ENCODE assay signal across 10 cellular contexts in the genomic region with DNA sequence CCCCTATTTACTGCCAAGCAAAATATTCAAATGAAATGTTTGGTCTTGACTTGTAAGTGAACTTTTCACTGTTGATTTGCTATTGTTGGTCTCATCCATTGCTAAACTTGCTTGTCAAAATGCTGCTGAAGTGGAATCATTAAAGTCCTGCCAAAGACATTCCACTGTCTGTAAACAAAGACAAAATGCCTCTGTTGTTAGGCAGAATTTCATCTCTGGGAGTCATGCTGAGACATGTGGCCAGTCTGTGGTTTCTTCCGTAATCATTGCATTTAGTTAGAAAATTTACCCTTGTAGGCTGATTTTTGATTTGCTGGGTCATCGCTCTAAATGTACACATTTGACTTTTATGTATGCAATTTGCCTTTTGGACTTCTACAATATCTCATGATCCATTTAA.
DNase-seq lines count a peak whose midpoint lies in the region; TF ChIP-seq lines count a peak whose summit lies in the region.
"Had no signal": no experiment of that assay in that cellular context is flagged by ENCODE, and none has a peak within 500 bp of the region (broad histone marks: within the 10 kb centered on the region; RNA-seq: fewer than 3 reads in every experiment).

No MANE protein-coding gene starts in this region.

- in situ Hi-C loops in astrocyte of the cerebellum (cut with HindIII; ENCODE audit: low sequenced_read_pairs), result no loop called here

- no peak overlapping the region for H3K4me3 ChIP-seq in astrocyte of the cerebellum (ENCODE audit: low read depth, low read length)
- no peak overlapping the region for H3K4me3 ChIP-seq in thyroid gland (replicated peaks in 1 of 3)

- DNase-seq in SIG-M5 treated with dmso at 0.1 percent for 504 hours (lab: John Stamatoyannopoulos, UW; ENCODE audit: unreplicated experiment) (peak; percentile 4), SIG-M5 (lab: John Stamatoyannopoulos, UW) (no peak), astrocyte of the cerebellum (ENCODE audit: low read depth) (peak; percentile 95), iPS-NIHi11 (ENCODE audit: low spot score) (peak; percentile 29), caudate nucleus (lab: John Stamatoyannopoulos, UW) (no peak), thyroid gland (no peak), NCI-H82 treated with DMSO at 0.1 percent for 48 hours (lab: John Stamatoyannopoulos, UW; ENCODE audit: unreplicated experiment) (no peak)
- no peak for DNase-seq in activated naive CD4-positive, alpha-beta T cell treated with anti-CD3 and anti-CD28 coated beads, Interleukin-2, amount 50 U/mL, for 16 hours
- DNase-seq: effector CD8-positive, alpha-beta T cell; T-helper 9 cell had no signal

- no peaks in the 10 kb centered on the region for H3K27me3 ChIP-seq in thyroid gland

- no peaks in the 10 kb centered on the region for H3K9me3 ChIP-seq in thyroid gland

- H3K4me1 ChIP-seq in thyroid gland, result no peaks in the 10 kb centered on the region

- TF ChIP-seq POLR2A in thyroid gland (IDR thresholded peaks at IDR 0.05), result no peak

- intact Hi-C loops in thyroid gland (cut with DNase I), result no loop called here

- TF ChIP-seq CTCF in astrocyte of the cerebellum (IDR thresholded peaks at IDR 0.05; ENCODE audit: low read depth, low read length, missing control alignments) (no peak), thyroid gland (IDR thresholded peaks at IDR 0.05) (no peak)

- no peaks in the 10 kb centered on the region for H3K36me3 ChIP-seq in thyroid gland

- 84 to 90% methylated on average over 2 of the region's 2 CpGs for WGBS in thyroid gland, 2 donors

- H3K27ac ChIP-seq in caudate nucleus (ENCODE audit: low read depth, low read length), result no peak overlapping the region
- H3K27ac ChIP-seq in thyroid gland, result no peak overlapping the region

Comparison
In these comparisons a context has a peak if more than half of its experiments do, and no peak if none do; other contexts are left out.
1. DNase-seq: peak in SIG-M5 treated with dmso at 0.1 percent for 504 hours (single experiment), astrocyte of the cerebellum (single experiment) and iPS-NIHi11 (single experiment); none in SIG-M5 (single experiment), caudate nucleus (0 of 61), activated naive CD4-positive, alpha-beta T cell treated with anti-CD3 and anti-CD28 coated beads, Interleukin-2, amount 50 U/mL, for 16 hours (single experiment), thyroid gland (0 of 2) and NCI-H82 treated with DMSO at 0.1 percent for 48 hours (single experiment).